Comparison of ENCODE assay signal across 17 cellular contexts in genomic region chr3:20072422-20072821, GRCh38. TPM values are rescaled to one million over a fixed set of nuclear protein-coding genes. Genes with fewer than 3 reads are reported as not detected.
A peak's percentile ranks its signal among the peaks of the same experiment; 100 is the strongest.
DNase-seq lines count a peak whose midpoint lies in the region; ATAC-seq and TF ChIP-seq lines count a peak whose summit lies in the region.
"Had no signal": no experiment of that assay in that cellular context is flagged by ENCODE, and none has a peak within 500 bp of the region (broad histone marks: within the 10 kb centered on the region; RNA-seq: fewer than 3 reads in every experiment).

No MANE protein-coding gene starts in this region.

- peak overlapping the region; percentile 49 for H3K4me2 ChIP-seq in GM23338

- H3K9me2 ChIP-seq in GM23338 (ENCODE audit: insufficient read depth), result no peaks in the 10 kb centered on the region

- H3K27me3 Mint-ChIP-seq in GM23338 (ENCODE audit: insufficient read depth, low read depth, poor library complexity), result peaks cover 17% of the 10 kb centered on the region
- H3K27me3 Mint-ChIP-seq: activated CD4-positive, alpha-beta T cell treated with anti-CD3 and anti-CD28 coated beads, Interleukin-2, amount 10 ng/mL, durations not matched to agents 7 days and 5 days; stimulated activated naive CD8-positive, alpha-beta T cell treated with anti-CD3 and anti-CD28 coated beads, Interleukin-15, Interleukin-2, amounts not matched to agents 100 ng/mL and 50 ng/mL, for 24 hours had no signal

- H3K79me2 ChIP-seq in GM23338 (replicated peaks; ENCODE audit: insufficient read depth), result no peaks in the 10 kb centered on the region

- peaks cover 22% of the 10 kb centered on the region for H3K27me3 ChIP-seq in GM23338 (ENCODE audit: insufficient read depth)
- no peaks in the 10 kb centered on the region for H3K27me3 ChIP-seq in dorsolateral prefrontal cortex
- H3K27me3 ChIP-seq in layer of hippocampus (ENCODE audit: control insufficient read depth, insufficient read depth, low read length), result no peaks in the 10 kb centered on the region
- no peaks in the 10 kb centered on the region for H3K27me3 ChIP-seq in foreskin keratinocyte

- no peaks in the 10 kb centered on the region for H3K36me3 ChIP-seq in GM23338 (ENCODE audit: insufficient read depth)

- TF ChIP-seq CTCF in GM23338 (conservative IDR thresholded peaks at IDR 0.05; ENCODE audit: low read depth in 2 of 2) (no peak), dorsolateral prefrontal cortex (IDR thresholded peaks at IDR 0.05 in 54 of 56, conservative IDR thresholded peaks at IDR 0.05 in 2 of 56; ENCODE audit: low read depth in 1 of 56, partially characterized antibody in 56 of 56) (no peak), foreskin keratinocyte (conservative IDR thresholded peaks at IDR 0.05) (no peak)

- H3K4me1 ChIP-seq in GM23338 (ENCODE audit: insufficient read depth) (peaks cover 32% of the 10 kb centered on the region), foreskin keratinocyte (peaks cover 16% of the 10 kb centered on the region)

- DNase-seq in GM23338 (ENCODE audit: low spot score) (no peak), dorsolateral prefrontal cortex (peak in 5 of 10 donors; percentile 58 to 75 (median 71)), putamen (ENCODE audit: low spot score) (peak; percentile 81), foreskin keratinocyte (no peak), SKM-1 (lab: John Stamatoyannopoulos, UW; ENCODE audit: unreplicated experiment) (no peak), cerebellum (ENCODE audit: low spot score) (no peak), NCI-H69 (lab: John Stamatoyannopoulos, UW) (no peak)
- DNase-seq: activated CD4-positive, alpha-beta T cell treated with anti-CD3 and anti-CD28 coated beads, Interleukin-2, amount 10 ng/mL, durations not matched to agents 7 days and 5 days; activated naive CD4-positive, alpha-beta T cell treated with anti-CD3 and anti-CD28 coated beads, Interleukin-2, amount 50 U/mL, for 16 hours; DND-41; Karpas-422; left colon; NCI-H1417; NCI-H2171 treated with DMSO at 0.1 percent for 48 hours; NCI-H82 had no signal

- no peak overlapping the region for H3K4me3 Mint-ChIP-seq in GM23338
- H3K4me3 Mint-ChIP-seq: activated CD4-positive, alpha-beta T cell treated with anti-CD3 and anti-CD28 coated beads, Interleukin-2, amount 10 ng/mL, durations not matched to agents 7 days and 5 days; stimulated activated naive CD8-positive, alpha-beta T cell treated with anti-CD3 and anti-CD28 coated beads, Interleukin-15, Interleukin-2, amounts not matched to agents 100 ng/mL and 50 ng/mL, for 24 hours had no signal

- no peak overlapping the region for H3K4me3 ChIP-seq in GM23338
- peak overlapping the region in 18 of 59 donors; percentile 0 to 30 (median 10) for H3K4me3 ChIP-seq in dorsolateral prefrontal cortex

- ATAC-seq in GM23338 (no peak), foreskin keratinocyte (no peak)
- ATAC-seq: left colon had no signal

- H3K4me1 Mint-ChIP-seq in GM23338, result peaks cover 33% of the 10 kb centered on the region

- peak overlapping the region; percentile 61; the same call in 1 of the 2 replicates for H3K27ac Mint-ChIP-seq in GM23338
- H3K27ac Mint-ChIP-seq: activated CD4-positive, alpha-beta T cell treated with anti-CD3 and anti-CD28 coated beads, Interleukin-2, amount 10 ng/mL, durations not matched to agents 7 days and 5 days; stimulated activated naive CD8-positive, alpha-beta T cell treated with anti-CD3 and anti-CD28 coated beads, Interleukin-15, Interleukin-2, amounts not matched to agents 100 ng/mL and 50 ng/mL, for 24 hours had no signal

- H3K27ac ChIP-seq in GM23338 (ENCODE audit: low read depth), result no peak overlapping the region
- H3K27ac ChIP-seq in dorsolateral prefrontal cortex, result peak overlapping the region in 58 of 59 donors; percentile 34 to 96 (median 84)
- H3K27ac ChIP-seq in layer of hippocampus (ENCODE audit: low read depth, low read length), result peak overlapping the region; percentile 79
- no peak overlapping the region for H3K27ac ChIP-seq in foreskin keratinocyte

- H2AFZ ChIP-seq in GM23338, result no peak overlapping the region

- intact Hi-C loops in dorsolateral prefrontal cortex (cut with DNase I), result no loop called here

- no peaks in the 10 kb centered on the region; the same call in 1 of the 2 replicates for H4K20me1 ChIP-seq in GM23338 (replicated peaks; ENCODE audit: insufficient read depth)

- H3K36me3 Mint-ChIP-seq in GM23338 (ENCODE audit: low read depth), result no peaks in the 10 kb centered on the region

- no peaks in the 10 kb centered on the region; the same call in 2 of the 3 replicates for H3K9me3 Mint-ChIP-seq in GM23338
- H3K9me3 Mint-ChIP-seq: activated CD4-positive, alpha-beta T cell treated with anti-CD3 and anti-CD28 coated beads, Interleukin-2, amount 10 ng/mL, durations not matched to agents 7 days and 5 days; stimulated activated naive CD8-positive, alpha-beta T cell treated with anti-CD3 and anti-CD28 coated beads, Interleukin-15, Interleukin-2, amounts not matched to agents 100 ng/mL and 50 ng/mL, for 24 hours had no signal

- H3F3A ChIP-seq in GM23338 (replicated peaks; ENCODE audit: low read depth), result no peaks in the 10 kb centered on the region

TF ChIP-seq in GM23338, 12 proteins besides CTCF, POLR2A, EP300 and RAD21:
- TF ChIP-seq ZNF114 (CRISPR knock-in tag; IDR thresholded peaks at IDR 0.05), result no peak
- TF ChIP-seq JUNB (IDR thresholded peaks at IDR 0.05; ENCODE audit: unreplicated experiment), result no peak
- TF ChIP-seq NANOG (IDR thresholded peaks at IDR 0.05; ENCODE audit: borderline replicate concordance), result no peak

RNA-seq across cellular contexts. Expression of gene KAT2B, which starts 32.2 kb away (rescaled TPM):
- 1.7 and 4.4 TPM in 2 replicates for total RNA-seq in GM23338 (2014; rRNA removed; shearing (Covaris generic))
- polyA plus RNA-seq in GM23338 (2016; fragmentation: Nextera tagmentation; extraction: Ambion mirVana), result 1.3 and 1.7 TPM in 2 replicates
- total RNA-seq in dorsolateral prefrontal cortex, result 100 to 1,000 TPM in 47 of 120 experiments, 10 to 100 TPM in 73; 45.8 to 193 (median 92.8) TPM
- total RNA-seq in foreskin keratinocyte, result 4.5 and 6.9 TPM in 2 replicates
- polyA plus RNA-seq in foreskin keratinocyte, result 0.95 and 1.2 TPM in 2 replicates
- total RNA-seq in cerebellum, result 38.2 TPM

Comparison
In these comparisons a context has a peak if more than half of its experiments do, and no peak if none do; other contexts are left out.
1. H3K27ac ChIP-seq: peak in dorsolateral prefrontal cortex (58 of 59) and layer of hippocampus (single experiment); none in GM23338 (single experiment) and foreskin keratinocyte (single experiment).